Comparison of ENCODE assay signal across 17 cellular contexts in the genomic region with DNA sequence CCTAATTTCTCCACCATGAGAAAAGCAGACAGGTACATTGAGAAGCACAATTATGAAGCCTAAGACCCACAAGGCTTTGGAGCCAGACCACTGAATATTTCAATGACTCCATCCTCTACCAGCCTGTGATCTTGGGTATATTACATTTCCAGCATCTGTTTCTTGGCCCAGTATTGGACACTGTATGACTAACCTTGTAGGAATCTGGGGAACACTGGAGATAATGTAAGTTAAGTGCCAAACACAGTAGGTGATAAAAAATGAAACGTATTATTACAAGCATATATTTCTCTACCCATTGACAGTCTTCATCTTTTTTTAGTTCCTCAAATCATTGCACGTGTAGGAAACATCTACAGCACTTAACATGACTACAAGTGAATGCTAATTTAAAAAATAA. TPM values are rescaled to one million over a fixed set of nuclear protein-coding genes. Genes with fewer than 3 reads are reported as not detected.
A peak's percentile ranks its signal among the peaks of the same experiment; 100 is the strongest.
DNase-seq lines count a peak whose midpoint lies in the region; ATAC-seq and TF ChIP-seq lines count a peak whose summit lies in the region.
"Had no signal": no experiment of that assay in that cellular context is flagged by ENCODE, and none has a peak within 500 bp of the region (broad histone marks: within the 10 kb centered on the region; RNA-seq: fewer than 3 reads in every experiment).

No MANE protein-coding gene starts in this region.

- TF ChIP-seq CTCF in astrocyte of the cerebellum (IDR thresholded peaks at IDR 0.05; ENCODE audit: low read depth, low read length, missing control alignments), result no peak
- TF ChIP-seq CTCF in ascending aorta (IDR thresholded peaks at IDR 0.05), result no peak

- no peaks in the 10 kb centered on the region for H3K4me1 ChIP-seq in ascending aorta

- peak; percentile 81 for DNase-seq in ELR (ENCODE audit: low read depth)
- DNase-seq in LHCN-M2 (ENCODE audit: low read depth), result peak; percentile 87
- DNase-seq in astrocyte of the cerebellum (ENCODE audit: low read depth), result peak; percentile 84
- DNase-seq in iris pigment epithelial cell (ENCODE audit: low read depth), result peak; percentile 57
- DNase-seq in ascending aorta (ENCODE audit: low spot score in 2 of 2), result no peak
- DNase-seq in stimulated activated CD4-positive, alpha-beta T cell treated with anti-CD3 and anti-CD28 coated beads, Interleukin-15, amount 100 ng/mL, for 24 hours, result no peak
- no peak for DNase-seq in activated naive CD4-positive, alpha-beta T cell treated with anti-CD3 and anti-CD28 coated beads for 36 hours
- DNase-seq: activated CD4-positive, alpha-beta T cell treated with anti-CD3 and anti-CD28 coated beads for 1 hour; activated CD8-positive, alpha-beta memory T cell treated with anti-CD3 and anti-CD28 coated beads, Interleukin-2, amount 10 ng/mL, durations not matched to agents 7 days and 5 days; erythroblast; KG1; NCI-H1436; T-helper 9 cell had no signal

- H3K27ac Mint-ChIP-seq in activated naive CD4-positive, alpha-beta T cell treated with anti-CD3 and anti-CD28 coated beads for 36 hours, result no peak overlapping the region
- H3K27ac Mint-ChIP-seq: activated CD8-positive, alpha-beta memory T cell treated with anti-CD3 and anti-CD28 coated beads, Interleukin-2, amount 10 ng/mL, durations not matched to agents 7 days and 5 days; B cell; dendritic cell treated with granulocyte-macrophage colony-stimulating factor and Interleukin-4, amounts not matched to agents 40 ng/mL and 50 ng/mL, for 4 days; mesothelial cell of epicardium had no signal

- peaks cover 3% of the 10 kb centered on the region for H3K27me3 Mint-ChIP-seq in activated naive CD4-positive, alpha-beta T cell treated with anti-CD3 and anti-CD28 coated beads for 36 hours (ENCODE audit: low read depth)
- H3K27me3 Mint-ChIP-seq: B cell; dendritic cell treated with granulocyte-macrophage colony-stimulating factor and Interleukin-4, amounts not matched to agents 40 ng/mL and 50 ng/mL, for 4 days had no signal

- no peaks in the 10 kb centered on the region for H3K36me3 ChIP-seq in ascending aorta

- intact Hi-C loops in ascending aorta (cut with DNase I), result no loop called here
- intact Hi-C loops in activated naive CD4-positive, alpha-beta T cell treated with anti-CD3 and anti-CD28 coated beads for 36 hours (cut with micrococcal nuclease), result loop anchor here (5.0 kb wide), 1 partner anchor 196 kb away; no protein-coding TSS in a partner anchor

- in situ Hi-C loops in astrocyte of the cerebellum (cut with HindIII; ENCODE audit: low sequenced_read_pairs), result no loop called here

- peaks cover 3% of the 10 kb centered on the region for H3K4me1 Mint-ChIP-seq in activated naive CD4-positive, alpha-beta T cell treated with anti-CD3 and anti-CD28 coated beads for 36 hours (ENCODE audit: low read depth)
- H3K4me1 Mint-ChIP-seq: mesothelial cell of epicardium had no signal

- H3K9me3 ChIP-seq in ascending aorta, result no peaks in the 10 kb centered on the region

- H3K27me3 ChIP-seq in ascending aorta, result no peaks in the 10 kb centered on the region

- H3K36me3 Mint-ChIP-seq in activated naive CD4-positive, alpha-beta T cell treated with anti-CD3 and anti-CD28 coated beads for 36 hours (ENCODE audit: low read depth), result no peaks in the 10 kb centered on the region
- H3K36me3 Mint-ChIP-seq: activated CD8-positive, alpha-beta memory T cell treated with anti-CD3 and anti-CD28 coated beads, Interleukin-2, amount 10 ng/mL, durations not matched to agents 7 days and 5 days had no signal

- ATAC-seq in HG03135 (IDR thresholded peaks at IDR 0.05; ENCODE audit: unreplicated experiment), result no peak
- ATAC-seq: activated CD8-positive, alpha-beta memory T cell treated with anti-CD3 and anti-CD28 coated beads, Interleukin-2, amount 10 ng/mL, durations not matched to agents 7 days and 5 days had no signal

- H3K4me3 Mint-ChIP-seq in activated naive CD4-positive, alpha-beta T cell treated with anti-CD3 and anti-CD28 coated beads for 36 hours, result no peak overlapping the region
- H3K4me3 Mint-ChIP-seq: activated CD8-positive, alpha-beta memory T cell treated with anti-CD3 and anti-CD28 coated beads, Interleukin-2, amount 10 ng/mL, durations not matched to agents 7 days and 5 days; B cell; dendritic cell treated with granulocyte-macrophage colony-stimulating factor and Interleukin-4, amounts not matched to agents 40 ng/mL and 50 ng/mL, for 4 days; mesothelial cell of epicardium had no signal

- H3K4me3 ChIP-seq in astrocyte of the cerebellum (ENCODE audit: low read depth, low read length), result no peak overlapping the region
- H3K4me3 ChIP-seq in ascending aorta, result no peak overlapping the region

- CTCF ChIA-PET in activated naive CD4-positive, alpha-beta T cell treated with anti-CD3 and anti-CD28 coated beads for 36 hours (lab: Charles Lee), result interaction anchor here (0.8 to 6.5 kb wide), 4 partner anchors 11 to 311 kb away, joined by 3 to 118 read pairs (median 4); a partner anchor contains a TSS

- H3K27ac ChIP-seq in ascending aorta, result no peak overlapping the region

- no peaks in the 10 kb centered on the region for H3K9me3 Mint-ChIP-seq in activated naive CD4-positive, alpha-beta T cell treated with anti-CD3 and anti-CD28 coated beads for 36 hours
- H3K9me3 Mint-ChIP-seq: dendritic cell treated with granulocyte-macrophage colony-stimulating factor and Interleukin-4, amounts not matched to agents 40 ng/mL and 50 ng/mL, for 4 days had no signal

RNA-seq across cellular contexts. Expression of a gene that starts 28.6 kb away (rescaled TPM):
- total RNA-seq in LHCN-M2 (2014; rRNA removed) (19.6 and 22.1 TPM in 2 replicates), ascending aorta (11.1 TPM)
- polyA plus RNA-seq in LHCN-M2 (2012), result 6.4 TPM
- 1 to 10 TPM; 9.7 to 10.0 TPM for total RNA-seq in activated naive CD4-positive, alpha-beta T cell treated with anti-CD3 and anti-CD28 coated beads for 36 hours

RNA-seq across cellular contexts. Expression of a gene that starts 29.1 kb away (rescaled TPM):
- total RNA-seq in LHCN-M2 (2014; rRNA removed) (7.5 and 9.1 TPM in 2 replicates), ascending aorta (0.53 TPM)
- 5.2 TPM for polyA plus RNA-seq in LHCN-M2 (2012)
- total RNA-seq in activated naive CD4-positive, alpha-beta T cell treated with anti-CD3 and anti-CD28 coated beads for 36 hours, result under 1 TPM; 0.72 to 0.91 TPM

RNA-seq across cellular contexts. Expression of a gene that starts 52.7 kb away (rescaled TPM):
- 111 and 115 TPM in 2 replicates for total RNA-seq in LHCN-M2 (2014; rRNA removed)
- polyA plus RNA-seq in LHCN-M2 (2012), result 28.3 TPM
- 52.0 TPM for total RNA-seq in ascending aorta
- 10 to 100 TPM; 34.6 to 35.4 TPM for total RNA-seq in activated naive CD4-positive, alpha-beta T cell treated with anti-CD3 and anti-CD28 coated beads for 36 hours

Comparison
In these comparisons a context has a peak if more than half of its experiments do, and no peak if none do; other contexts are left out.
1. DNase-seq: peak in ELR (single experiment), LHCN-M2 (single experiment), astrocyte of the cerebellum (single experiment) and iris pigment epithelial cell (single experiment); none in ascending aorta (0 of 2), stimulated activated CD4-positive, alpha-beta T cell treated with anti-CD3 and anti-CD28 coated beads, Interleukin-15, amount 100 ng/mL, for 24 hours (single experiment) and activated naive CD4-positive, alpha-beta T cell treated with anti-CD3 and anti-CD28 coated beads for 36 hours (single experiment).